8 cellular contexts compared by ENCODE assay signal in genomic region chr1:173430707-173431662, GRCh38. TPM values are rescaled to one million over a fixed set of nuclear protein-coding genes. Genes with fewer than 3 reads are reported as not detected.
DNase-seq lines count a peak whose midpoint lies in the region; ATAC-seq and TF ChIP-seq lines count a peak whose summit lies in the region.

No MANE protein-coding gene starts in this region.

- H3K9me3 ChIP-seq in HUES48 (ENCODE audit: control insufficient read depth, insufficient read depth, low read length) (no peaks in the 10 kb centered on the region), endodermal cell (ENCODE audit: control insufficient read depth, low read length) (no peaks in the 10 kb centered on the region), mesodermal cell (ENCODE audit: control insufficient read depth, low read length) (no peaks in the 10 kb centered on the region)

- CTCF ChIA-PET in activated CD8-positive, alpha-beta T cell treated with anti-CD3 and anti-CD28 coated beads, Interleukin-2, amount 10 ng/mL, durations not matched to agents 7 days and 5 days (lab: Charles Lee) = interaction anchor here (0.8 to 3.6 kb wide), 31 partner anchors 9 to 790 kb away, joined by 3 to 63 read pairs (median 6); partner anchors contain the start of genes CENPL, DARS2, GAS5 and KLHL20

- H3K4me3 ChIP-seq in HUES48 (ENCODE audit: low read depth, low read length) (peak overlapping the region; percentile 47), endodermal cell (ENCODE audit: low read length) (no peak overlapping the region), mesodermal cell (ENCODE audit: extremely low read depth, insufficient read depth, low read length, poor library complexity, severe bottlenecking) (no peak overlapping the region)

- H3K4me1 ChIP-seq in HUES48 (ENCODE audit: control insufficient read depth, insufficient read depth, low read length) = peaks cover 34% of the 10 kb centered on the region
- peaks cover 9% of the 10 kb centered on the region for H3K4me1 ChIP-seq in endodermal cell (ENCODE audit: control insufficient read depth, insufficient read depth, low read length)
- H3K4me1 ChIP-seq in mesodermal cell (ENCODE audit: control insufficient read depth, insufficient read depth, low read length, poor library complexity, severe bottlenecking) = peaks cover 27% of the 10 kb centered on the region

- peaks cover 5% of the 10 kb centered on the region for H3K36me3 Mint-ChIP-seq in activated CD8-positive, alpha-beta T cell treated with anti-CD3 and anti-CD28 coated beads, Interleukin-2, amount 10 ng/mL, durations not matched to agents 7 days and 5 days (ENCODE audit: low read depth)
- peaks cover 10% of the 10 kb centered on the region for H3K36me3 Mint-ChIP-seq in endodermal cell (ENCODE audit: low read depth)

- peak overlapping the region; percentile 86 for H3K27ac ChIP-seq in HUES48 (ENCODE audit: low read depth, low read length)
- peak overlapping the region; percentile 59 for H3K27ac ChIP-seq in endodermal cell (ENCODE audit: low read depth, low read length)
- H3K27ac ChIP-seq in mesodermal cell (ENCODE audit: low read depth, low read length, severe bottlenecking) = peak overlapping the region; percentile 89

- 6 to 17% methylated on average over 1 to 5 of the region's 6 CpGs for WGBS in endodermal cell (ENCODE audit: insufficient coverage in 1 of 2, insufficient read length in 1 of 2), 2 experiments
- 2 to 10% methylated on average over 2 to 4 of the region's 6 CpGs for WGBS in mesodermal cell (ENCODE audit: insufficient coverage in 2 of 2), 2 experiments

- H3K9me3 Mint-ChIP-seq in activated CD8-positive, alpha-beta T cell treated with anti-CD3 and anti-CD28 coated beads, Interleukin-2, amount 10 ng/mL, durations not matched to agents 7 days and 5 days (ENCODE audit: insufficient read depth) = no peaks in the 10 kb centered on the region
- H3K9me3 Mint-ChIP-seq in endodermal cell = no peaks in the 10 kb centered on the region

- H3K4me3 Mint-ChIP-seq in activated CD8-positive, alpha-beta T cell treated with anti-CD3 and anti-CD28 coated beads, Interleukin-2, amount 10 ng/mL, durations not matched to agents 7 days and 5 days = no peak overlapping the region
- H3K4me3 Mint-ChIP-seq in endodermal cell = no peak overlapping the region

- DNase-seq in A172 (ENCODE audit: low spot score) (peak; percentile 89), NK-92 (lab: John Stamatoyannopoulos, UW; ENCODE audit: unreplicated experiment) (peak; percentile 27), endodermal cell (peak; percentile 98)
- DNase-seq in activated CD8-positive, alpha-beta T cell treated with anti-CD3 and anti-CD28 coated beads, Interleukin-2, amount 10 ng/mL, durations not matched to agents 7 days and 5 days = peak; percentile 95
- peak; percentile 92 for DNase-seq in stimulated activated CD8-positive, alpha-beta memory T cell treated with anti-CD3 and anti-CD28 coated beads, Interleukin-15, amount 100 ng/mL, for 1 hour (ENCODE audit: low read depth)

- H3K27me3 Mint-ChIP-seq in activated CD8-positive, alpha-beta T cell treated with anti-CD3 and anti-CD28 coated beads, Interleukin-2, amount 10 ng/mL, durations not matched to agents 7 days and 5 days (ENCODE audit: low read depth) = no peaks in the 10 kb centered on the region
- no peaks in the 10 kb centered on the region for H3K27me3 Mint-ChIP-seq in endodermal cell (ENCODE audit: insufficient read depth)

- TF ChIP-seq CTCF in endodermal cell (conservative IDR thresholded peaks at IDR 0.05) = peak; percentile 97

- H3K27ac Mint-ChIP-seq in activated CD8-positive, alpha-beta T cell treated with anti-CD3 and anti-CD28 coated beads, Interleukin-2, amount 10 ng/mL, durations not matched to agents 7 days and 5 days = no peak overlapping the region
- peak overlapping the region; percentile 49 for H3K27ac Mint-ChIP-seq in endodermal cell

- peak; percentile 65 for ATAC-seq in GM18517 (IDR thresholded peaks at IDR 0.05; ENCODE audit: unreplicated experiment)
- ATAC-seq in activated CD8-positive, alpha-beta T cell treated with anti-CD3 and anti-CD28 coated beads, Interleukin-2, amount 10 ng/mL, durations not matched to agents 7 days and 5 days = peak; percentile 74

- no peaks in the 10 kb centered on the region; the same call in 1 of the 2 replicates for H3K36me3 ChIP-seq in HUES48 (ENCODE audit: control insufficient read depth, insufficient read depth, low read length)
- H3K36me3 ChIP-seq in endodermal cell (ENCODE audit: control insufficient read depth, insufficient read depth, low read length) = no peaks in the 10 kb centered on the region
- H3K36me3 ChIP-seq in mesodermal cell (ENCODE audit: control insufficient read depth, insufficient read depth, low read length) = peaks cover 6% of the 10 kb centered on the region

- POLR2A ChIA-PET in activated CD8-positive, alpha-beta T cell treated with anti-CD3 and anti-CD28 coated beads, Interleukin-2, amount 10 ng/mL, durations not matched to agents 7 days and 5 days (lab: Charles Lee) = interaction anchor here (0.6 to 1.8 kb wide), 4 partner anchors 45 to 393 kb away, joined by 3 to 8 read pairs (median 4); partner anchors contain the start of gene PRDX6

- H3K9ac ChIP-seq in HUES48 (ENCODE audit: low read depth, low read length) (no peak overlapping the region), endodermal cell (ENCODE audit: extremely low read depth, low read length, poor library complexity, severe bottlenecking) (no peak overlapping the region)

- H3K4me1 Mint-ChIP-seq in activated CD8-positive, alpha-beta T cell treated with anti-CD3 and anti-CD28 coated beads, Interleukin-2, amount 10 ng/mL, durations not matched to agents 7 days and 5 days (ENCODE audit: low read depth) = peaks cover 31% of the 10 kb centered on the region
- H3K4me1 Mint-ChIP-seq in endodermal cell = peaks cover 18% of the 10 kb centered on the region

- H3K27me3 ChIP-seq in HUES48 (ENCODE audit: control insufficient read depth, insufficient read depth, low read length) = no peaks in the 10 kb centered on the region
- H3K27me3 ChIP-seq in endodermal cell (ENCODE audit: control insufficient read depth, insufficient read depth, low read length, poor library complexity, severe bottlenecking) = no peaks in the 10 kb centered on the region

RNA-seq across cellular contexts. Expression of gene PRDX6, which starts 46.1 kb away (rescaled TPM):
- total RNA-seq in A172 (2014; rRNA removed; shearing (Covaris generic)) = 436 and 466 TPM in 2 replicates
- 100 to 1,000 TPM; 144 to 155 TPM for total RNA-seq in activated CD8-positive, alpha-beta T cell treated with anti-CD3 and anti-CD28 coated beads, Interleukin-2, amount 10 ng/mL, durations not matched to agents 7 days and 5 days
- 100 to 1,000 TPM; 483 to 623 TPM for total RNA-seq in endodermal cell
- 313 TPM for polyA plus RNA-seq in endodermal cell (2013, experiment 1 of 2)
- 304 TPM for polyA plus RNA-seq in endodermal cell (2013, experiment 2 of 2)
- 802 TPM for polyA plus RNA-seq in mesodermal cell (2013, experiment 1 of 2)
- 748 TPM for polyA plus RNA-seq in mesodermal cell (2013, experiment 2 of 2)

Comparison
In these comparisons a context has a peak if more than half of its experiments do, and no peak if none do; other contexts are left out.
1. DNase-seq: peak in every context shown above with its lines; median percentile 98 in endodermal cell; 95 in activated CD8-positive, alpha-beta T cell treated with anti-CD3 and anti-CD28 coated beads, Interleukin-2, amount 10 ng/mL, durations not matched to agents 7 days and 5 days; 92 in stimulated activated CD8-positive, alpha-beta memory T cell treated with anti-CD3 and anti-CD28 coated beads, Interleukin-15, amount 100 ng/mL, for 1 hour; 89 in A172; 27 in NK-92.